Comparison of ENCODE assay signal across 9 cellular contexts in genomic region chr7:15685358-15686181, GRCh38. TPM values are rescaled to one million over a fixed set of nuclear protein-coding genes. Genes with fewer than 3 reads are reported as not detected.
A peak's percentile ranks its signal among the peaks of the same experiment; 100 is the strongest.
DNase-seq lines count a peak whose midpoint lies in the region; ATAC-seq lines count a peak whose summit lies in the region.
"Had no signal": no experiment of that assay in that cellular context is flagged by ENCODE, and none has a peak within 500 bp of the region (broad histone marks: within the 10 kb centered on the region; RNA-seq: fewer than 3 reads in every experiment).

No MANE protein-coding gene starts in this region.

- H4K8ac ChIP-seq in trophoblast cell (ENCODE audit: low read depth, low read length): no peak overlapping the region

- H3K9me3 ChIP-seq in NT2/D1 (ENCODE audit: insufficient read depth, low read length) (no peaks in the 10 kb centered on the region), trophoblast cell (ENCODE audit: insufficient read depth, low read depth, low read length) (peaks cover 5% of the 10 kb centered on the region), Karpas-422 (ENCODE audit: low read length) (peaks cover 8% of the 10 kb centered on the region; the same call in 1 of the 2 replicates)

- H2BK5ac ChIP-seq in trophoblast cell (ENCODE audit: low read depth, low read length, poor library complexity): no peak overlapping the region

- peak overlapping the region; percentile 53 for H3K9ac ChIP-seq in NT2/D1 (ENCODE audit: insufficient read length, low read depth)
- H3K9ac ChIP-seq in trophoblast cell (ENCODE audit: low read length): no peak overlapping the region
- no peak overlapping the region for H3K9ac ChIP-seq in Karpas-422 (ENCODE audit: low read length)

- no peak overlapping the region for H2BK12ac ChIP-seq in trophoblast cell (ENCODE audit: low read length)

- H3K79me2 ChIP-seq in trophoblast cell (ENCODE audit: control insufficient read depth, insufficient read depth, low read length, poor library complexity): no peaks in the 10 kb centered on the region
- H3K79me2 ChIP-seq in Karpas-422 (ENCODE audit: low read length): no peaks in the 10 kb centered on the region

- no peaks in the 10 kb centered on the region for H3K9me2 ChIP-seq in Karpas-422 (replicated peaks; ENCODE audit: insufficient read depth, low read length)

- no peak overlapping the region for H3K4ac ChIP-seq in trophoblast cell (ENCODE audit: low read depth, low read length)

- H3K14ac ChIP-seq in trophoblast cell (ENCODE audit: low read length): no peak overlapping the region

- H4K20me1 ChIP-seq in Karpas-422 (ENCODE audit: insufficient read depth, low read depth, low read length): no peaks in the 10 kb centered on the region

- no peak overlapping the region for H3K23ac ChIP-seq in trophoblast cell (ENCODE audit: low read length)

- H3K4me2 ChIP-seq in trophoblast cell (ENCODE audit: low read length) (peak overlapping the region; percentile 59), Karpas-422 (ENCODE audit: low read depth, low read length, poor library complexity, severe bottlenecking) (no peak overlapping the region)

- DNase-seq in DMS 273 (lab: John Stamatoyannopoulos, UW; ENCODE audit: unreplicated experiment) (peak; percentile 84), NT2/D1 (ENCODE audit: low read depth, low spot score) (no peak), glomerular visceral epithelial cell (ENCODE audit: extremely low spot score) (peak; percentile 9), trophoblast cell (no peak), DMS79 (lab: John Stamatoyannopoulos, UW) (no peak), activated gamma-delta T cell treated with Interleukin-2 at 50 U/mL for 16 hours (no peak), Karpas-422 (no peak)
- DNase-seq: NCI-H1930 had no signal

- H3K4me1 ChIP-seq in NT2/D1 (ENCODE audit: insufficient read depth, insufficient read length): no peaks in the 10 kb centered on the region
- H3K4me1 ChIP-seq in trophoblast cell (ENCODE audit: control insufficient read depth in 1 of 2, insufficient read depth in 2 of 2, low read length in 2 of 2): peaks cover 7 to 13% of the 10 kb centered on the region in 2 experiments
- no peaks in the 10 kb centered on the region for H3K4me1 ChIP-seq in Karpas-422 (ENCODE audit: low read length)

- H3K27ac ChIP-seq in trophoblast cell (ENCODE audit: low read depth, low read length): no peak overlapping the region
- no peak overlapping the region for H3K27ac ChIP-seq in Karpas-422 (ENCODE audit: low read length)

- H3K27me3 ChIP-seq in NT2/D1 (ENCODE audit: insufficient read depth, insufficient read length) (peaks cover 63% of the 10 kb centered on the region), trophoblast cell (ENCODE audit: insufficient read depth, low read length) (peaks cover 36% of the 10 kb centered on the region), Karpas-422 (ENCODE audit: low read length) (no peaks in the 10 kb centered on the region)

- H2AK5ac ChIP-seq in trophoblast cell (ENCODE audit: low read length): no peak overlapping the region

- H4K12ac ChIP-seq in trophoblast cell (ENCODE audit: low read depth, low read length): no peak overlapping the region

- H2BK120ac ChIP-seq in trophoblast cell (ENCODE audit: insufficient read depth, low read length, poor library complexity): no peak overlapping the region

- H3K4me3 ChIP-seq in NT2/D1 (ENCODE audit: insufficient read length, low read depth) (peak overlapping the region; percentile 46), trophoblast cell (ENCODE audit: low read depth, low read length) (peak overlapping the region; percentile 30), Karpas-422 (ENCODE audit: low read length) (no peak overlapping the region)

- H2AFZ ChIP-seq in trophoblast cell (ENCODE audit: insufficient read depth, low read length, poor library complexity): peak overlapping the region; percentile 23
- H2AFZ ChIP-seq in Karpas-422 (ENCODE audit: low read length): no peak overlapping the region

- no peaks in the 10 kb centered on the region for H3K79me1 ChIP-seq in trophoblast cell (ENCODE audit: low read length)

- no peaks in the 10 kb centered on the region for H3K36me3 ChIP-seq in NT2/D1 (ENCODE audit: insufficient read depth, insufficient read length, low read length)
- H3K36me3 ChIP-seq in trophoblast cell (ENCODE audit: control insufficient read depth in 1 of 2, insufficient read depth in 2 of 2, low read length in 2 of 2): no peaks in the 10 kb centered on the region
- no peaks in the 10 kb centered on the region for H3K36me3 ChIP-seq in Karpas-422 (ENCODE audit: insufficient read depth, low read length)

- H3K18ac ChIP-seq in trophoblast cell (ENCODE audit: low read length): no peak overlapping the region

- ATAC-seq in GM18858 (IDR thresholded peaks at IDR 0.05; ENCODE audit: unreplicated experiment): no peak

- no CpG with 5 or more reads among the region's 50 CpGs for WGBS in trophoblast cell (ENCODE audit: extremely low coverage, insufficient coverage, insufficient read length)

- no peak overlapping the region for H4K91ac ChIP-seq in trophoblast cell (ENCODE audit: low read depth, low read length)

RNA-seq across cellular contexts. Expression of gene MEOX2, which starts 0.9 kb away (rescaled TPM):
- polyA plus RNA-seq in trophoblast cell (2013): not detected in 2 replicates
- not detected in 2 replicates for total RNA-seq in Karpas-422 (2014; rRNA removed; shearing (Covaris generic); ENCODE audit: low replicate concordance)

Comparison
In these comparisons a context has a peak if more than half of its experiments do, and no peak if none do; other contexts are left out.
1. DNase-seq: peak in DMS 273 (single experiment) and glomerular visceral epithelial cell (single experiment); none in NT2/D1 (single experiment), trophoblast cell (0 of 2), DMS79 (single experiment), activated gamma-delta T cell treated with Interleukin-2 at 50 U/mL for 16 hours (single experiment) and Karpas-422 (single experiment).